Comparison of ENCODE assay signal across 18 cellular contexts in genomic region chr15:94579261-94579660, GRCh38.
"Had no signal": no experiment of that assay in that cellular context is flagged by ENCODE, and none has a peak within 500 bp of the region (broad histone marks: within the 10 kb centered on the region; RNA-seq: fewer than 3 reads in every experiment).

No MANE protein-coding gene starts in this region.

- H3K9me3 ChIP-seq: colonic mucosa, heart left ventricle, mucosa of descending colon, neutrophil, right atrium auricular region, sigmoid colon, stomach had no signal

- H3K27me3 ChIP-seq: colonic mucosa, right atrium auricular region, sigmoid colon had no signal

- DNase-seq: colonic mucosa; dermis blood vessel endothelial cell; endodermal cell; foreskin melanocyte; heart left ventricle; kidney glomerular epithelial cell; mucosa of descending colon; naive thymus-derived CD8-positive, alpha-beta T cell; sigmoid colon; stimulated activated CD4-positive, alpha-beta T cell treated with anti-CD3 and anti-CD28 coated beads, Interleukin-2, amount 100 ng/mL, for 24 hours; stimulated activated CD4-positive, alpha-beta T cell treated with anti-CD3 and anti-CD28 coated beads, Interleukin-4, amount 100 ng/mL, for 4 hours; stimulated activated naive B cell treated with anti-CD40 and anti-IgM and Interleukin-4, amounts not matched to agents 10 μg/mL and 1 μg/mL and 100 μg/mL, for 72 hours; stomach; trophoblast cell had no signal

- ATAC-seq: heart left ventricle; mucosa of descending colon; naive thymus-derived CD8-positive, alpha-beta T cell; stimulated activated naive B cell treated with anti-CD40 and anti-IgM and Interleukin-4, amounts not matched to agents 10 μg/mL and 1 μg/mL and 100 μg/mL, for 72 hours had no signal

- H3K4me3 ChIP-seq: colonic mucosa, heart left ventricle, mucosa of descending colon, right atrium auricular region, sigmoid colon, skin epidermis, stomach had no signal

- H3K4me1 ChIP-seq: colonic mucosa, right atrium auricular region, sigmoid colon, stomach had no signal

- FAIRE-seq: islet of Langerhans had no signal

- H3K27ac ChIP-seq: colonic mucosa, heart left ventricle, neutrophil, right atrium auricular region, sigmoid colon, skin epidermis, stomach had no signal

- H3K36me3 ChIP-seq: colonic mucosa, heart left ventricle, neutrophil, right atrium auricular region, sigmoid colon, stomach had no signal
